In the genomic region with DNA sequence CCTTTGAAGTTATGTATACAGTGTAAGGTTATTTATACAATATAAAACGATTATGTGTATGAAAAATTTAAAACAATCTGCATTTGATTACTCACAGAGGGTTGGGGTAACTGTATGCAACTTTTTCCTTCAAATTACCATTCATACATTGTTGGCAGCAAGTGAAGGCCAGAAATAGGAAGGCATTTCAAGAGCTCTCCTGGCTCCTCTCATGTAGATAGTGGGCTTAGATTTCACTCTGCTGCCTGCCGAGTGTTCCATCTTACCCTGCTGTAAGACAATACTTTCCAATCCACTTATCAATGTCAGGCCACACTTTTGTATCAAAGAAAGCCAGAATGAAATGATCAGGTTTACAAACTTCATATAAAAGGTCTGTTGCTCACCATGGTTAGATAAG, we compare ENCODE assay signal across 11 cellular contexts.
DNase-seq lines count a peak whose midpoint lies in the region; ATAC-seq and TF ChIP-seq lines count a peak whose summit lies in the region.
"Had no signal": no experiment of that assay in that cellular context is flagged by ENCODE, and none has a peak within 500 bp of the region (broad histone marks: within the 10 kb centered on the region; RNA-seq: fewer than 3 reads in every experiment).

No MANE protein-coding gene starts in this region.

- DNase-seq in Right ventricle myocardium inferior (ENCODE audit: missing footprints) (no peak), right atrium auricular region (ENCODE audit: low spot score) (no peak), mammary epithelial cell (no peak), lower lobe of right lung (no peak), upper lobe of right lung (no peak), activated gamma-delta T cell (lab: John Stamatoyannopoulos, UW) (no peak), middle frontal gyrus (ENCODE audit: extremely low spot score, low spot score) (no peak), endothelial cell (ENCODE audit: low spot score) (no peak)
- DNase-seq: SJCRH30 had no signal

- ATAC-seq in Right ventricle myocardium inferior (peak; percentile 59), lower lobe of right lung (peak; percentile 9 to 69), upper lobe of right lung (peak; percentile 34)
- ATAC-seq: K562 had no signal

- no peak overlapping the region for H3K27ac Mint-ChIP-seq in endothelial cell (ENCODE audit: unreplicated experiment)

- WGBS in mammary epithelial cell (ENCODE audit: low coverage, missing lambda C conversion rate), result 75% methylated on average over 2 of the region's 2 CpGs

- CTCF ChIA-PET in mammary epithelial cell (lab: Charles Lee; ENCODE audit: low non-redundant PET), result interaction anchor here (0.6 to 1.0 kb wide), 2 partner anchors 432 to 536 kb away, joined by 3 to 8 read pairs; no protein-coding TSS in a partner anchor

- peaks cover 6% of the 10 kb centered on the region for H3K4me1 Mint-ChIP-seq in endothelial cell (ENCODE audit: unreplicated experiment)

- H3K27ac ChIP-seq in right atrium auricular region (peak overlapping the region in 1 of 2 donors; percentile 61), mammary epithelial cell (ENCODE audit: insufficient read depth, low read depth, low read length) (peak overlapping the region; percentile 66), lower lobe of right lung (no peak overlapping the region), upper lobe of right lung (no peak overlapping the region)
- H3K27ac ChIP-seq: SJCRH30, VCaP had no signal

- no TSS peak for BruUV-seq in mammary epithelial cell (replicated peaks; lab: Mats Ljungman, UMichigan)

- H2AFZ ChIP-seq in mammary epithelial cell (ENCODE audit: low read depth, low read length), result peak overlapping the region; percentile 54

- TF ChIP-seq CTCF in right atrium auricular region (IDR thresholded peaks at IDR 0.05), result no peak
- TF ChIP-seq CTCF in mammary epithelial cell (conservative IDR thresholded peaks at IDR 0.05 in 1 of 2, IDR thresholded peaks at IDR 0.05 in 1 of 2; ENCODE audit: extremely low read depth in 1 of 2, insufficient read depth in 1 of 2, low read depth in 1 of 2, low read length in 2 of 2), result no peak
- no peak for TF ChIP-seq CTCF in lower lobe of right lung (IDR thresholded peaks at IDR 0.05)
- TF ChIP-seq CTCF in upper lobe of right lung (IDR thresholded peaks at IDR 0.05), result no peak
- no peak for TF ChIP-seq CTCF in endothelial cell (IDR thresholded peaks at IDR 0.05; ENCODE audit: unreplicated experiment)

- H3K79me2 ChIP-seq in mammary epithelial cell (ENCODE audit: insufficient read depth, low read length), result no peaks in the 10 kb centered on the region

- H3K9me3 ChIP-seq in right atrium auricular region (no peaks in the 10 kb centered on the region), mammary epithelial cell (replicated peaks; ENCODE audit: insufficient read depth, low read length) (no peaks in the 10 kb centered on the region), lower lobe of right lung (no peaks in the 10 kb centered on the region), upper lobe of right lung (no peaks in the 10 kb centered on the region)
- H3K9me3 ChIP-seq: SJCRH30 had no signal

- H3K9me3 Mint-ChIP-seq in endothelial cell (ENCODE audit: unreplicated experiment), result no peaks in the 10 kb centered on the region

- H3K36me3 Mint-ChIP-seq in endothelial cell (ENCODE audit: low read depth, unreplicated experiment), result no peaks in the 10 kb centered on the region

- H3K4me3 Mint-ChIP-seq in endothelial cell (ENCODE audit: unreplicated experiment), result no peak overlapping the region

- peak overlapping the region; percentile 52 for H3K9ac ChIP-seq in mammary epithelial cell (ENCODE audit: insufficient read depth, low read length)

- peaks cover 2% of the 10 kb centered on the region for H3K27me3 Mint-ChIP-seq in endothelial cell (ENCODE audit: unreplicated experiment)

- H4K20me1 ChIP-seq in mammary epithelial cell (ENCODE audit: insufficient read depth, low read length), result no peaks in the 10 kb centered on the region

- H3K4me1 ChIP-seq in right atrium auricular region (peaks cover 0 to 21% of the 10 kb centered on the region in 2 donors), mammary epithelial cell (ENCODE audit: insufficient read depth, low read length) (peaks cover 26% of the 10 kb centered on the region), lower lobe of right lung (peaks cover 9% of the 10 kb centered on the region), upper lobe of right lung (peaks cover 7% of the 10 kb centered on the region)

- H3K27me3 ChIP-seq in right atrium auricular region (no peaks in the 10 kb centered on the region), mammary epithelial cell (ENCODE audit: insufficient read depth, low read length) (no peaks in the 10 kb centered on the region), lower lobe of right lung (ENCODE audit: low read depth) (no peaks in the 10 kb centered on the region), upper lobe of right lung (no peaks in the 10 kb centered on the region)
- H3K27me3 ChIP-seq: SJCRH30 had no signal

- H3K4me3 ChIP-seq in right atrium auricular region (no peak overlapping the region), mammary epithelial cell (replicated peaks in 1 of 3; ENCODE audit: insufficient read depth in 1 of 3, low read depth in 2 of 3, low read length in 3 of 3) (no peak overlapping the region), lower lobe of right lung (no peak overlapping the region), upper lobe of right lung (no peak overlapping the region)
- H3K4me3 ChIP-seq: K562, SJCRH30 had no signal

- peak overlapping the region; percentile 72 for H3K4me2 ChIP-seq in mammary epithelial cell (ENCODE audit: insufficient read depth, low read depth, low read length)

- dilution Hi-C loops in mammary epithelial cell (cut with HindIII; ENCODE audit: low sequenced_read_pairs), result no loop called here

- intact Hi-C loops in Right ventricle myocardium inferior (cut with DNase I), result loop anchor here (1.0 kb wide), 1 partner anchor 498 kb away; no protein-coding TSS in a partner anchor
- intact Hi-C loops in mammary epithelial cell (cut with micrococcal nuclease), result no loop called here
- intact Hi-C loops in lower lobe of right lung (cut with DNase I), result no loop called here
- intact Hi-C loops in upper lobe of right lung (cut with DNase I), result no loop called here

- H3K36me3 ChIP-seq in right atrium auricular region (no peaks in the 10 kb centered on the region), mammary epithelial cell (ENCODE audit: insufficient read depth, low read length) (no peaks in the 10 kb centered on the region), lower lobe of right lung (no peaks in the 10 kb centered on the region), upper lobe of right lung (no peaks in the 10 kb centered on the region)

- in situ Hi-C loops in mammary epithelial cell (cut with MboI; ENCODE audit: low sequenced_read_pairs in 2 of 2), result no loop called here
